Comparison of ENCODE assay signal across 28 cellular contexts in genomic region chr6:91477688-91478087, GRCh38.
"Had no signal": no experiment of that assay in that cellular context is flagged by ENCODE, and none has a peak within 500 bp of the region (broad histone marks: within the 10 kb centered on the region; RNA-seq: fewer than 3 reads in every experiment).

No MANE protein-coding gene starts in this region.

- ATAC-seq: stimulated activated effector memory CD8-positive, alpha-beta T cell treated with anti-CD3 and anti-CD28 coated beads, Interleukin-12 subunit alpha, Interleukin-12 subunit beta, amount 100 ng/mL, for 72 hours; stimulated activated memory B cell treated with anti-CD40 and anti-IgM and Interleukin-4, amounts not matched to agents 10 μg/mL and 1 μg/mL and 100 μg/mL, for 72 hours; stimulated activated naive B cell treated with anti-CD40 and anti-IgM and Interleukin-4, amounts not matched to agents 10 μg/mL and 1 μg/mL and 100 μg/mL, for 72 hours; stimulated activated naive CD8-positive, alpha-beta T cell treated with anti-CD3 and anti-CD28 coated beads, Interleukin-15, Interleukin-2, amounts not matched to agents 100 U/mL and 50 U/mL, for 24 hours; upper lobe of right lung had no signal

- H3K9me3 Mint-ChIP-seq: stimulated activated naive B cell treated with anti-CD40 and anti-IgM and Interleukin-4, amounts not matched to agents 10 μg/mL and 1 μg/mL and 100 μg/mL, for 72 hours; type B pancreatic cell had no signal

- H3K36me3 Mint-ChIP-seq: stimulated activated effector memory CD8-positive, alpha-beta T cell treated with anti-CD3 and anti-CD28 coated beads, Interleukin-12 subunit alpha, Interleukin-12 subunit beta, amount 100 ng/mL, for 72 hours; stimulated activated memory B cell treated with anti-CD40 and anti-IgM and Interleukin-4, amounts not matched to agents 10 μg/mL and 1 μg/mL and 100 μg/mL, for 72 hours; stimulated activated naive B cell treated with anti-CD40 and anti-IgM and Interleukin-4, amounts not matched to agents 10 μg/mL and 1 μg/mL and 100 μg/mL, for 72 hours; type B pancreatic cell had no signal

- H3K27me3 ChIP-seq: stomach, suprapubic skin, testis, thyroid gland, tibial artery, tibial nerve, transverse colon, upper lobe of left lung, upper lobe of right lung, uterus, vagina had no signal

- DNase-seq: stimulated activated CD4-positive, alpha-beta T cell treated with anti-CD3 and anti-CD28 coated beads, Interleukin-2, amount 100 ng/mL, for 24 hours; stimulated activated CD4-positive, alpha-beta T cell treated with anti-CD3 and anti-CD28 coated beads, Interleukin-2, amount 100 ng/mL, for 48 hours; stimulated activated CD4-positive, alpha-beta T cell treated with anti-CD3 and anti-CD28 coated beads, Interleukin-4, amount 100 ng/mL, for 1 hour; stimulated activated CD4-positive, alpha-beta T cell treated with anti-CD3 and anti-CD28 coated beads, Interleukin-4, amount 100 ng/mL, for 24 hours; stimulated activated CD4-positive, alpha-beta T cell treated with anti-CD3 and anti-CD28 coated beads, Interleukin-4, amount 100 ng/mL, for 4 hours; stimulated activated CD8-positive, alpha-beta memory T cell treated with anti-CD3 and anti-CD28 coated beads, Interleukin-4, amount 100 ng/mL, for 48 hours; stimulated activated naive B cell treated with anti-CD40 and anti-IgM and Interleukin-4, amounts not matched to agents 10 μg/mL and 1 μg/mL and 100 μg/mL, for 72 hours; stimulated activated naive CD4-positive, alpha-beta T cell; stimulated activated naive CD4-positive, alpha-beta T cell treated with Interleukin-2 at 50 U/mL for 16 hours; stimulated activated naive CD8-positive, alpha-beta T cell treated with anti-CD3 and anti-CD28 coated beads, Interleukin-15, Interleukin-2, amounts not matched to agents 100 U/mL and 50 U/mL, for 24 hours; stomach; substantia nigra; testis; thyroid gland; tibial artery; transverse colon; trophoblast cell; upper lobe of left lung; upper lobe of right lung; uterus had no signal

- FAIRE-seq: urothelium cell line had no signal

- H3K4me1 Mint-ChIP-seq: stimulated activated effector memory CD8-positive, alpha-beta T cell treated with anti-CD3 and anti-CD28 coated beads, Interleukin-12 subunit alpha, Interleukin-12 subunit beta, amount 100 ng/mL, for 72 hours; stimulated activated memory B cell treated with anti-CD40 and anti-IgM and Interleukin-4, amounts not matched to agents 10 μg/mL and 1 μg/mL and 100 μg/mL, for 72 hours had no signal

- H3K27ac Mint-ChIP-seq: stimulated activated effector memory CD8-positive, alpha-beta T cell treated with anti-CD3 and anti-CD28 coated beads, Interleukin-12 subunit alpha, Interleukin-12 subunit beta, amount 100 ng/mL, for 72 hours; stimulated activated memory B cell treated with anti-CD40 and anti-IgM and Interleukin-4, amounts not matched to agents 10 μg/mL and 1 μg/mL and 100 μg/mL, for 72 hours; stimulated activated naive B cell treated with anti-CD40 and anti-IgM and Interleukin-4, amounts not matched to agents 10 μg/mL and 1 μg/mL and 100 μg/mL, for 72 hours; type B pancreatic cell had no signal

- H3K9me3 ChIP-seq: stomach, suprapubic skin, testis, thoracic aorta, thyroid gland, tibial artery, tibial nerve, transverse colon, upper lobe of left lung, upper lobe of right lung, uterus, vagina had no signal

- H3K4me3 Mint-ChIP-seq: stimulated activated effector memory CD8-positive, alpha-beta T cell treated with anti-CD3 and anti-CD28 coated beads, Interleukin-12 subunit alpha, Interleukin-12 subunit beta, amount 100 ng/mL, for 72 hours; stimulated activated memory B cell treated with anti-CD40 and anti-IgM and Interleukin-4, amounts not matched to agents 10 μg/mL and 1 μg/mL and 100 μg/mL, for 72 hours; stimulated activated naive B cell treated with anti-CD40 and anti-IgM and Interleukin-4, amounts not matched to agents 10 μg/mL and 1 μg/mL and 100 μg/mL, for 72 hours; type B pancreatic cell had no signal

- H3K27me3 Mint-ChIP-seq: stimulated activated memory B cell treated with anti-CD40 and anti-IgM and Interleukin-4, amounts not matched to agents 10 μg/mL and 1 μg/mL and 100 μg/mL, for 72 hours; stimulated activated naive B cell treated with anti-CD40 and anti-IgM and Interleukin-4, amounts not matched to agents 10 μg/mL and 1 μg/mL and 100 μg/mL, for 72 hours; type B pancreatic cell had no signal

- H3K4me1 ChIP-seq: testis, upper lobe of right lung, uterus had no signal

- H3K27ac ChIP-seq: stomach, suprapubic skin, testis, thoracic aorta, thyroid gland, tibial artery, tibial nerve, transverse colon, upper lobe of left lung, upper lobe of right lung, uterus, vagina had no signal

- H3K36me3 ChIP-seq: stomach, suprapubic skin, thoracic aorta, thyroid gland, tibial artery, tibial nerve, transverse colon, upper lobe of left lung, upper lobe of right lung, uterus, vagina had no signal

- H3K4me3 ChIP-seq: stomach, suprapubic skin, testis, thoracic aorta, thyroid gland, tibial artery, tibial nerve, transverse colon, upper lobe of left lung, upper lobe of right lung, uterus, vagina had no signal
